In the genomic region with DNA sequence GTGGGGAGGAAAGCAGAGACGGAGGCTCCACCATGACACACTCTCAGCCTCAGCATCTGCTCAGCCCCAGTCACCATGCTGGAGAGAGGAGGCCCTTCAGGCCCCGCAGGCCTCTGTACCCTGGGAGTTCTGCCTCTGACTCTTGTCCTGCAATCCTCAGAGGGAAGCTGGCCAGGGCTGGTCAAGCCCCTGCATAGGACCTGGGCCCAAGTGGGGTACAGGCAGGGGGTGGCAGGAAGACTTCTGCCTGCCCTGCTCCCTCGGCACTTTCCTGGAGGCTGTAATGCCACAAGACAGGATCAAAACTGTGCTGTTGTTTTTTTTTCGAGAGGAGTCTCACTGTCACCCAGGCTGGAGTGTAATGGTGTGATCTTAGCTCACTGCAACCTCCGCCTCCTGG, we compare ENCODE assay signal across 25 cellular contexts. TPM values are rescaled to one million over a fixed set of nuclear protein-coding genes. Genes with fewer than 3 reads are reported as not detected.
"Had no signal": no experiment of that assay in that cellular context is flagged by ENCODE, and none has a peak within 500 bp of the region (broad histone marks: within the 10 kb centered on the region; RNA-seq: fewer than 3 reads in every experiment).

No MANE protein-coding gene starts in this region.

- DNase-seq: IMR-90, MV-4-11, NCI-H1048, NCI-H1105, NCI-H1417, NCI-H146, NCI-H1694 treated with DMSO at 0.1 percent for 48 hours, NCI-H1930, NCI-H2081, NCI-H2171, NCI-H226, NCI-H446, NCI-H510A, NCI-H524 treated with DMSO at 0.1 percent for 48 hours, NCI-H69, NCI-H774, Right ventricle myocardium superior, RPMI8226, SIG-M5 had no signal

- H3K4me1 ChIP-seq: SJSA1 had no signal

- H3K9ac ChIP-seq: KMS-11 had no signal

- H3K36me3 ChIP-seq: SJSA1 had no signal

- FAIRE-seq: RCC 7860 had no signal

- H3K9me3 ChIP-seq: SJSA1 had no signal

- H3K4me2 ChIP-seq: KMS-11 had no signal

- H3K27ac ChIP-seq: KMS-11, SJSA1, SK-N-MC had no signal

- H3K4me3 ChIP-seq: SJSA1, SK-N-MC had no signal

RNA-seq across cellular contexts. Expression of gene LRRC74B, which starts 33.7 kb away (rescaled TPM):
- total RNA-seq: HT-29, IMR-90, MCF 10A, Right ventricle myocardium superior, SJSA1 had no signal
- polyA plus RNA-seq: IMR-90 had no signal

RNA-seq across cellular contexts. Expression of gene SLC7A4, which starts 47.1 kb away (rescaled TPM):
- total RNA-seq: HT-29, IMR-90, MCF 10A, SJSA1 had no signal
